ENCODE assay signal across 24 cellular contexts in genomic region chr5:157648275-157648990, GRCh38. TPM values are rescaled to one million over a fixed set of nuclear protein-coding genes. Genes with fewer than 3 reads are reported as not detected.
DNase-seq lines count a peak whose midpoint lies in the region; ATAC-seq and TF ChIP-seq lines count a peak whose summit lies in the region.
"Had no signal": no experiment of that assay in that cellular context is flagged by ENCODE, and none has a peak within 500 bp of the region (broad histone marks: within the 10 kb centered on the region; RNA-seq: fewer than 3 reads in every experiment).

No MANE protein-coding gene starts in this region.

- TF ChIP-seq CTCF in DOHH2 (IDR thresholded peaks at IDR 0.05; ENCODE audit: low read depth, low read length, poor library complexity, severe bottlenecking) (no peak), astrocyte of the cerebellum (IDR thresholded peaks at IDR 0.05; ENCODE audit: low read depth, low read length, missing control alignments) (no peak), nephron progenitor cell (IDR thresholded peaks at IDR 0.05) (no peak), stomach (IDR thresholded peaks at IDR 0.05) (no peak)

- TF ChIP-seq POLR2A in stomach (IDR thresholded peaks at IDR 0.05): no peak

- H3K4me3 Mint-ChIP-seq in nephron progenitor cell (no peak overlapping the region), T-cell (no peak overlapping the region)
- H3K4me3 Mint-ChIP-seq in stimulated activated naive CD8-positive, alpha-beta T cell treated with anti-CD3 and anti-CD28 coated beads, Interleukin-15, amount 100 ng/mL, for 72 hours: no peak overlapping the region
- H3K4me3 Mint-ChIP-seq: CD4-positive, CD25-positive, alpha-beta regulatory T cell had no signal

- peaks cover 9% of the 10 kb centered on the region; the same call in 1 of the 2 replicates for H3K9me3 ChIP-seq in DOHH2 (ENCODE audit: control insufficient read depth, insufficient read depth, low read length)
- H3K9me3 ChIP-seq in MG63: no peaks in the 10 kb centered on the region
- H3K9me3 ChIP-seq in stomach: peaks cover 0 to 9% (median under 1%) of the 10 kb centered on the region in 4 donors
- H3K9me3 ChIP-seq: Peyer's patch had no signal

- CTCF ChIA-PET in T-cell (lab: Charles Lee): no interaction called here

- POLR2A ChIA-PET in T-cell (lab: Charles Lee): interaction anchor here in 1 of 2 donors (0.5 kb wide), 1 partner anchor 259 kb away, joined by 3 read pairs; no protein-coding TSS in a partner anchor

- H3K9me3 Mint-ChIP-seq in nephron progenitor cell: peaks cover 15% of the 10 kb centered on the region
- H3K9me3 Mint-ChIP-seq in stimulated activated naive CD8-positive, alpha-beta T cell treated with anti-CD3 and anti-CD28 coated beads, Interleukin-15, amount 100 ng/mL, for 72 hours: peaks cover 13 to 14% of the 10 kb centered on the region in 2 donors
- H3K9me3 Mint-ChIP-seq in T-cell: peaks cover under 1 to 5% (median 2%) of the 10 kb centered on the region in 3 donors

- H3K36me3 Mint-ChIP-seq in nephron progenitor cell (ENCODE audit: low read depth) (peaks cover 13% of the 10 kb centered on the region), T-cell (peaks cover 5% of the 10 kb centered on the region)
- H3K36me3 Mint-ChIP-seq: CD4-positive, CD25-positive, alpha-beta regulatory T cell had no signal

- H3K4me2 ChIP-seq in DOHH2 (ENCODE audit: low read length): peak overlapping the region; percentile 39

- H3K36me3 ChIP-seq in DOHH2 (ENCODE audit: control insufficient read depth, low read length) (no peaks in the 10 kb centered on the region), MG63 (no peaks in the 10 kb centered on the region), stomach (no peaks in the 10 kb centered on the region)
- H3K36me3 ChIP-seq: Peyer's patch had no signal

- TF ChIP-seq EP300 in stomach (IDR thresholded peaks at IDR 0.05): no peak

- H3K27ac ChIP-seq in DOHH2 (ENCODE audit: low read depth, low read length): no peak overlapping the region
- H3K27ac ChIP-seq in stomach: no peak overlapping the region
- H3K27ac ChIP-seq: Peyer's patch had no signal

- H3K4me3 ChIP-seq in DOHH2 (ENCODE audit: low read length) (no peak overlapping the region), MG63 (no peak overlapping the region), astrocyte of the cerebellum (ENCODE audit: low read depth, low read length) (no peak overlapping the region), stomach (no peak overlapping the region)
- H3K4me3 ChIP-seq: Peyer's patch had no signal

- H4K20me1 ChIP-seq in DOHH2 (ENCODE audit: control insufficient read depth, insufficient read depth, low read depth, low read length): no peaks in the 10 kb centered on the region

- no peaks in the 10 kb centered on the region for H3K79me2 ChIP-seq in DOHH2 (ENCODE audit: control insufficient read depth, low read length)

- in situ Hi-C loops in astrocyte of the cerebellum (cut with HindIII; ENCODE audit: low sequenced_read_pairs): no loop called here

- H3F3A ChIP-seq in DOHH2 (ENCODE audit: control insufficient read depth, insufficient read depth): no peaks in the 10 kb centered on the region

- WGBS in stomach, 5 donors: 82 to 90% (median 89%) methylated on average over 7 of the region's 7 CpGs

- H3K27me3 ChIP-seq in DOHH2 (ENCODE audit: control insufficient read depth, low read length) (no peaks in the 10 kb centered on the region), MG63 (no peaks in the 10 kb centered on the region), stomach (peaks cover 0 to 5% (median 0%) of the 10 kb centered on the region in 3 donors)
- H3K27me3 ChIP-seq: Peyer's patch had no signal

- H3K4me1 ChIP-seq in DOHH2 (ENCODE audit: control insufficient read depth, low read length) (peaks cover 39% of the 10 kb centered on the region), stomach (peaks cover 0 to 12% (median 8%) of the 10 kb centered on the region in 4 donors)
- H3K4me1 ChIP-seq: Peyer's patch had no signal

- no peaks in the 10 kb centered on the region for H3K9me2 ChIP-seq in DOHH2 (replicated peaks; ENCODE audit: control insufficient read depth, low read length)

- DNase-seq in MG63 (peak; percentile 55), astrocyte of the cerebellum (ENCODE audit: low read depth) (peak; percentile 66), nephron progenitor cell (no peak), stomach (no peak), T-cell (no peak)
- no peak for DNase-seq in stimulated activated naive CD8-positive, alpha-beta T cell treated with anti-CD3 and anti-CD28 coated beads, Interleukin-15, amount 100 ng/mL, for 72 hours
- DNase-seq: 8988T; CD4-positive, CD25-positive, alpha-beta regulatory T cell; COR-L47; DMS 273 treated with DMSO at 0.1 percent for 48 hours; GF-D8; Kasumi-1; NCI-H1105 treated with DMSO at 0.1 percent for 48 hours; NCI-H1694; NCI-H2081 treated with DMSO at 0.1 percent for 48 hours; Peyer's patch had no signal

- H3K4me1 Mint-ChIP-seq in nephron progenitor cell (no peaks in the 10 kb centered on the region), T-cell (peaks cover 11 to 16% (median 13%) of the 10 kb centered on the region in 3 donors)
- peaks cover 19% of the 10 kb centered on the region for H3K4me1 Mint-ChIP-seq in stimulated activated naive CD8-positive, alpha-beta T cell treated with anti-CD3 and anti-CD28 coated beads, Interleukin-15, amount 100 ng/mL, for 72 hours

- ATAC-seq in GM18517 (IDR thresholded peaks at IDR 0.05; ENCODE audit: unreplicated experiment): no peak
- ATAC-seq in stimulated activated naive CD8-positive, alpha-beta T cell treated with anti-CD3 and anti-CD28 coated beads, Interleukin-15, amount 100 ng/mL, for 72 hours: no peak
- no peak for ATAC-seq in T-cell (replicated peaks in 1 of 4)
- ATAC-seq: Right ventricle myocardium inferior had no signal

- intact Hi-C loops in stomach (cut with DNase I; ENCODE audit: low total_unique reads): no loop called here

- H3K27ac Mint-ChIP-seq in nephron progenitor cell (peak overlapping the region; percentile 61), T-cell (no peak overlapping the region)
- no peak overlapping the region for H3K27ac Mint-ChIP-seq in stimulated activated naive CD8-positive, alpha-beta T cell treated with anti-CD3 and anti-CD28 coated beads, Interleukin-15, amount 100 ng/mL, for 72 hours
- H3K27ac Mint-ChIP-seq: CD4-positive, CD25-positive, alpha-beta regulatory T cell; IgD-negative memory B cell had no signal

- H3K27me3 Mint-ChIP-seq in nephron progenitor cell (ENCODE audit: low read depth, poor library complexity) (peaks cover 11% of the 10 kb centered on the region), T-cell (no peaks in the 10 kb centered on the region)
- peaks cover 7% of the 10 kb centered on the region for H3K27me3 Mint-ChIP-seq in stimulated activated naive CD8-positive, alpha-beta T cell treated with anti-CD3 and anti-CD28 coated beads, Interleukin-15, amount 100 ng/mL, for 72 hours
- H3K27me3 Mint-ChIP-seq: CD4-positive, CD25-positive, alpha-beta regulatory T cell; IgD-negative memory B cell had no signal

RNA-seq across cellular contexts. Expression of gene SOX30, which starts 3.8 kb away (rescaled TPM):
- not detected in 2 replicates for total RNA-seq in MG63 (2014; rRNA removed; shearing (Covaris generic); ENCODE audit: low replicate concordance)
- under 1 TPM in 1 of 5 donors, not detected in 4; 0.29 TPM for total RNA-seq in stomach
- polyA plus RNA-seq in stomach: under 1 TPM in 1 of 3 donors, not detected in 2; 0.08 TPM
- total RNA-seq in T-cell: under 1 TPM in 3 of 5 donors, not detected in 2; 0.10 to 0.44 (median 0.13) TPM
- total RNA-seq: CD4-positive, CD25-positive, alpha-beta regulatory T cell; H4; NCI-H460 had no signal

RNA-seq across cellular contexts. Expression of gene C5orf52, which starts 22.9 kb away (rescaled TPM):
- total RNA-seq in MG63 (2014; rRNA removed; shearing (Covaris generic); ENCODE audit: low replicate concordance): not detected in 2 replicates
- total RNA-seq in stomach (not detected), T-cell (not detected)
- not detected for polyA plus RNA-seq in stomach
- total RNA-seq: CD4-positive, CD25-positive, alpha-beta regulatory T cell; Daoy; H4; NCI-H460; Right ventricle myocardium inferior had no signal
- polyA plus RNA-seq: AG04450; CD4-positive, CD25-positive, alpha-beta regulatory T cell; IgD-negative memory B cell had no signal

Comparison
In these comparisons a context has a peak if more than half of its experiments do, and no peak if none do; other contexts are left out.
1. DNase-seq: peak in MG63 (single experiment) and astrocyte of the cerebellum (single experiment); none in nephron progenitor cell (single experiment), stomach (single experiment), stimulated activated naive CD8-positive, alpha-beta T cell treated with anti-CD3 and anti-CD28 coated beads, Interleukin-15, amount 100 ng/mL, for 72 hours (0 of 2) and T-cell (0 of 34).